In the genomic region with DNA sequence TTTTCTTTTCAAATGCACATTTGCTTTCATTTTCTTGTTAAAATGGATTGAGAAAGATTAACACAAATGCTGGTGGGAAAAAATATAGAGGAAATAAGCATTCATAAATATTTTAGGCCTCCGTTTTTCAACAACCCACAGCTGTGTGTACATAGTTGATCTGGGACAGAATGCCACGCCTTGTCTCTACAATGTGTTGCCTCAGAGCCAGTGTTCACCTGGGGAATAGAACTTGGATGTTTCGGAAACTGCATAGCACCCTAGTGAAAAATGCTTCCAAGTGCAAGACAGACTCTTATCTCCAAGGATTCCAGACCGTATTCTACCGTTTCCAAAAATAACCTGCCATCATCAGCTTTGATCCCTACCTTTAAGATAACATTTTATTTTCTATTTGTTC, we compare ENCODE assay signal across 20 cellular contexts.
A peak's percentile ranks its signal among the peaks of the same experiment; 100 is the strongest.
DNase-seq lines count a peak whose midpoint lies in the region; ATAC-seq and TF ChIP-seq lines count a peak whose summit lies in the region.
"Had no signal": no experiment of that assay in that cellular context is flagged by ENCODE, and none has a peak within 500 bp of the region (broad histone marks: within the 10 kb centered on the region; RNA-seq: fewer than 3 reads in every experiment).

No MANE protein-coding gene starts in this region.

- peak overlapping the region in 2 of 5 donors; percentile 14 to 74 for H3K27ac ChIP-seq in stomach
- H3K27ac ChIP-seq: KMS-11, PC-9, RWPE1, SJCRH30 had no signal

- no peak overlapping the region for H3K27ac Mint-ChIP-seq in activated T-cell treated with anti-CD3 and anti-CD28 coated beads, Interleukin-2, amount 50 U/mL, for 72 hours
- H3K27ac Mint-ChIP-seq: CD4-positive, CD25-positive, alpha-beta regulatory T cell; H9 had no signal

- H3K27me3 ChIP-seq in stomach: no peaks in the 10 kb centered on the region
- H3K27me3 ChIP-seq: SJCRH30 had no signal

- H3K9me3 Mint-ChIP-seq in activated T-cell treated with anti-CD3 and anti-CD28 coated beads, Interleukin-2, amount 50 U/mL, for 72 hours: no peaks in the 10 kb centered on the region
- H3K9me3 Mint-ChIP-seq: H9 had no signal

- TF ChIP-seq POLR2A in stomach (IDR thresholded peaks at IDR 0.05): no peak

- DNase-seq in NCI-H748 (lab: John Stamatoyannopoulos, UW; ENCODE audit: unreplicated experiment) (peak; percentile 79), SHP77 treated with DMSO at 0.1 percent for 48 hours (lab: John Stamatoyannopoulos, UW) (peak; percentile 57), left colon (peak in 1 of 2 donors; percentile 35), stomach (peak; percentile 54), iPS-NIHi7 (ENCODE audit: extremely low spot score) (no peak), RPMI8226 (no peak)
- no peak for DNase-seq in activated T-cell treated with anti-CD3 and anti-CD28 coated beads, Interleukin-2, amount 50 U/mL, for 72 hours
- DNase-seq: CD4-positive, CD25-positive, alpha-beta regulatory T cell; COR-L47; DMS 273 treated with DMSO at 0.1 percent for 48 hours; H9; IMR-90; NCI-H1105; NCI-H146; NCI-H2171 treated with DMSO at 0.1 percent for 48 hours; NCI-H526; PC-9; SJCRH30 had no signal

- peak; percentile 96 for ATAC-seq in left colon
- ATAC-seq in activated T-cell treated with anti-CD3 and anti-CD28 coated beads, Interleukin-2, amount 50 U/mL, for 72 hours (replicated peaks in 1 of 2): no peak

- TF ChIP-seq EP300 in stomach (IDR thresholded peaks at IDR 0.05): no peak

- intact Hi-C loops in left colon (cut with DNase I, micrococcal nuclease) (no loop called here), stomach (cut with DNase I; ENCODE audit: low total_unique reads) (no loop called here)

- no peaks in the 10 kb centered on the region for H3K36me3 ChIP-seq in stomach
- H3K36me3 ChIP-seq: SJCRH30 had no signal

- peaks cover 11% of the 10 kb centered on the region for H3K4me1 Mint-ChIP-seq in activated T-cell treated with anti-CD3 and anti-CD28 coated beads, Interleukin-2, amount 50 U/mL, for 72 hours (ENCODE audit: low read depth)

- WGBS in stomach, 5 donors: 24 to 44% (median 41%) methylated on average over 5 of the region's 5 CpGs

- H3K4me1 ChIP-seq in stomach: peaks cover 0 to 28% (median 8%) of the 10 kb centered on the region in 4 donors

- no peaks in the 10 kb centered on the region for H3K27me3 Mint-ChIP-seq in activated T-cell treated with anti-CD3 and anti-CD28 coated beads, Interleukin-2, amount 50 U/mL, for 72 hours (ENCODE audit: low read depth)

- no peak overlapping the region for H3K4me3 ChIP-seq in stomach
- H3K4me3 ChIP-seq: PC-9, SJCRH30 had no signal

- H3K36me3 Mint-ChIP-seq in activated T-cell treated with anti-CD3 and anti-CD28 coated beads, Interleukin-2, amount 50 U/mL, for 72 hours (ENCODE audit: insufficient read depth in 2 of 2): peaks cover 0 to 1% of the 10 kb centered on the region in 2 donors
- H3K36me3 Mint-ChIP-seq: CD4-positive, CD25-positive, alpha-beta regulatory T cell had no signal

- H3K4me3 Mint-ChIP-seq in activated T-cell treated with anti-CD3 and anti-CD28 coated beads, Interleukin-2, amount 50 U/mL, for 72 hours: no peak overlapping the region
- H3K4me3 Mint-ChIP-seq: CD4-positive, CD25-positive, alpha-beta regulatory T cell; H9 had no signal

- TF ChIP-seq CTCF in stomach (IDR thresholded peaks at IDR 0.05): no peak

- H3K9me3 ChIP-seq in stomach: no peaks in the 10 kb centered on the region
- H3K9me3 ChIP-seq: SJCRH30 had no signal

Comparison
In these comparisons a context has a peak if more than half of its experiments do, and no peak if none do; other contexts are left out.
1. DNase-seq: peak in NCI-H748 (single experiment), SHP77 treated with DMSO at 0.1 percent for 48 hours (single experiment) and stomach (single experiment); none in iPS-NIHi7 (single experiment), activated T-cell treated with anti-CD3 and anti-CD28 coated beads, Interleukin-2, amount 50 U/mL, for 72 hours (0 of 2) and RPMI8226 (single experiment).